In genomic region chr2:168596881-168597280, GRCh38 we compare ENCODE assay signal across 22 cellular contexts.
DNase-seq lines count a peak whose midpoint lies in the region; ATAC-seq, FAIRE-seq and TF ChIP-seq lines count a peak whose summit lies in the region.
"Had no signal": no experiment of that assay in that cellular context is flagged by ENCODE, and none has a peak within 500 bp of the region (broad histone marks: within the 10 kb centered on the region; RNA-seq: fewer than 3 reads in every experiment).

No MANE protein-coding gene starts in this region.

- intact Hi-C loops in K562 (cut with micrococcal nuclease), result no loop called here

- DNase-seq in activated T-cell treated with anti-CD3 and anti-CD28 coated beads, Interleukin-2, amount 50 U/mL, for 4 hours, result no peak
- no peak for DNase-seq in activated T-cell treated with anti-CD3 and anti-CD28 coated beads, Interleukin-2, amount 50 U/mL, for 24 hours
- DNase-seq in HT1080 (ENCODE audit: low read depth) (peak; percentile 70), K562 (ENCODE audit: extremely low read depth in 1 of 4, low spot score in 3 of 4) (no peak), progenitor cell of endocrine pancreas (ENCODE audit: low spot score, unreplicated experiment) (no peak), middle frontal gyrus (ENCODE audit: extremely low spot score, low spot score) (no peak), osteocyte (ENCODE audit: extremely low spot score, unreplicated experiment) (no peak)
- no peak for DNase-seq in stimulated activated naive CD4-positive, alpha-beta T cell treated with Interleukin-2 at 50 U/mL for 16 hours (lab: John Stamatoyannopoulos, UW)
- DNase-seq: activated CD8-positive, alpha-beta memory T cell treated with anti-CD3 and anti-CD28 coated beads for 24 hours; cortex of kidney; endodermal cell; glutamatergic neuron; MV-4-11; natural killer cell; NCI-H1694; NCI-H2171 treated with DMSO at 0.1 percent for 48 hours; NCI-H69; SIG-M5; upper lobe of left lung had no signal

- no peak overlapping the region for H3K27ac Mint-ChIP-seq in activated T-cell treated with anti-CD3 and anti-CD28 coated beads, Interleukin-2, amount 50 U/mL, for 24 hours
- H3K27ac Mint-ChIP-seq in progenitor cell of endocrine pancreas, result peak overlapping the region; percentile 33
- no peak overlapping the region for H3K27ac Mint-ChIP-seq in osteocyte (ENCODE audit: unreplicated experiment)
- H3K27ac Mint-ChIP-seq: activated naive CD8-positive, alpha-beta T cell; endodermal cell; natural killer cell had no signal

- no peak for TF ChIP-seq CTCF in K562 (IDR thresholded peaks at IDR 0.05 in 2 of 3, conservative IDR thresholded peaks at IDR 0.05 in 1 of 3; ENCODE audit: insufficient read depth in 2 of 3, low read depth in 1 of 3, low read length in 3 of 3)
- TF ChIP-seq CTCF in progenitor cell of endocrine pancreas (IDR thresholded peaks at IDR 0.05; ENCODE audit: unreplicated experiment), result no peak
- TF ChIP-seq CTCF in osteocyte (IDR thresholded peaks at IDR 0.05), result no peak

- no peak for TF ChIP-seq RAD21 in K562 (CRISPR knock-in tag; conservative IDR thresholded peaks at IDR 0.05 in 1 of 2, IDR thresholded peaks at IDR 0.05 in 1 of 2)

- no peak overlapping the region for H2AFZ ChIP-seq in K562 (ENCODE audit: low read depth, low read length)

- no peaks in the 10 kb centered on the region for H3K9me3 Mint-ChIP-seq in activated T-cell treated with anti-CD3 and anti-CD28 coated beads, Interleukin-2, amount 50 U/mL, for 4 hours
- H3K9me3 Mint-ChIP-seq in activated T-cell treated with anti-CD3 and anti-CD28 coated beads, Interleukin-2, amount 50 U/mL, for 24 hours, result peaks cover 2% of the 10 kb centered on the region
- H3K9me3 Mint-ChIP-seq in progenitor cell of endocrine pancreas (ENCODE audit: low read depth), result no peaks in the 10 kb centered on the region
- H3K9me3 Mint-ChIP-seq in osteocyte (ENCODE audit: unreplicated experiment), result no peaks in the 10 kb centered on the region
- H3K9me3 Mint-ChIP-seq: endodermal cell, natural killer cell had no signal

- H3K9me1 ChIP-seq in K562 (ENCODE audit: control insufficient read depth, insufficient read depth, low read length), result no peaks in the 10 kb centered on the region

- H3K4me1 Mint-ChIP-seq in activated T-cell treated with anti-CD3 and anti-CD28 coated beads, Interleukin-2, amount 50 U/mL, for 4 hours (ENCODE audit: low read depth), result peaks cover 23% of the 10 kb centered on the region
- peaks cover 42% of the 10 kb centered on the region for H3K4me1 Mint-ChIP-seq in activated T-cell treated with anti-CD3 and anti-CD28 coated beads, Interleukin-2, amount 50 U/mL, for 24 hours (ENCODE audit: low read depth)
- H3K4me1 Mint-ChIP-seq in progenitor cell of endocrine pancreas (ENCODE audit: low read depth) (peaks cover 8% of the 10 kb centered on the region), osteocyte (ENCODE audit: unreplicated experiment) (peaks cover 17% of the 10 kb centered on the region)

- no peak for FAIRE-seq in K562 (lab: Jason Lieb, UNC)

- H3K36me3 Mint-ChIP-seq in activated T-cell treated with anti-CD3 and anti-CD28 coated beads, Interleukin-2, amount 50 U/mL, for 4 hours (ENCODE audit: insufficient read depth), result peaks cover 5% of the 10 kb centered on the region
- H3K36me3 Mint-ChIP-seq in activated T-cell treated with anti-CD3 and anti-CD28 coated beads, Interleukin-2, amount 50 U/mL, for 24 hours (ENCODE audit: low read depth), result peaks cover 2% of the 10 kb centered on the region
- H3K36me3 Mint-ChIP-seq in progenitor cell of endocrine pancreas (ENCODE audit: insufficient read depth), result peaks cover 2% of the 10 kb centered on the region
- peaks cover 2% of the 10 kb centered on the region for H3K36me3 Mint-ChIP-seq in osteocyte (ENCODE audit: unreplicated experiment)
- H3K36me3 Mint-ChIP-seq: natural killer cell had no signal

- in situ Hi-C loops in K562 (cut with MboI), result no loop called here

- no peaks in the 10 kb centered on the region for H4K20me1 ChIP-seq in K562 (replicated peaks; ENCODE audit: control insufficient read depth, insufficient read depth, low read length)

- WGBS in K562 (ENCODE audit: insufficient coverage, low coverage, missing lambda C conversion rate), result 34% methylated on average over 3 of the region's 3 CpGs

- H3K4me3 ChIP-seq in K562, result no peak overlapping the region
- H3K4me3 ChIP-seq: BLaER1, right atrium auricular region, upper lobe of left lung had no signal

- no peak for TF ChIP-seq EP300 in K562 (IDR thresholded peaks at IDR 0.05; ENCODE audit: low read length)

- H3K9me3 ChIP-seq in K562 (replicated peaks; ENCODE audit: control insufficient read depth, insufficient read depth, low read depth, low read length), result no peaks in the 10 kb centered on the region
- H3K9me3 ChIP-seq: BLaER1, right atrium auricular region, upper lobe of left lung had no signal

- H3K9ac ChIP-seq in K562 (ENCODE audit: insufficient read depth in 1 of 2, low read depth in 2 of 2, low read length in 2 of 2), result no peak overlapping the region
- H3K9ac ChIP-seq: BLaER1 had no signal

- H3K27me3 Mint-ChIP-seq in activated T-cell treated with anti-CD3 and anti-CD28 coated beads, Interleukin-2, amount 50 U/mL, for 4 hours (ENCODE audit: low read depth), result no peaks in the 10 kb centered on the region
- no peaks in the 10 kb centered on the region for H3K27me3 Mint-ChIP-seq in activated T-cell treated with anti-CD3 and anti-CD28 coated beads, Interleukin-2, amount 50 U/mL, for 24 hours
- H3K27me3 Mint-ChIP-seq in progenitor cell of endocrine pancreas, result no peaks in the 10 kb centered on the region
- H3K27me3 Mint-ChIP-seq in osteocyte (ENCODE audit: unreplicated experiment), result no peaks in the 10 kb centered on the region
- H3K27me3 Mint-ChIP-seq: activated naive CD8-positive, alpha-beta T cell had no signal

- CTCF ChIA-PET in K562 (lab: Yijun Ruan, JAX; ENCODE audit: low intra/inter-chr PET ratio), result no interaction called here

- H3K4me3 Mint-ChIP-seq in activated T-cell treated with anti-CD3 and anti-CD28 coated beads, Interleukin-2, amount 50 U/mL, for 4 hours, result no peak overlapping the region
- H3K4me3 Mint-ChIP-seq in activated T-cell treated with anti-CD3 and anti-CD28 coated beads, Interleukin-2, amount 50 U/mL, for 24 hours, result no peak overlapping the region
- H3K4me3 Mint-ChIP-seq in progenitor cell of endocrine pancreas (ENCODE audit: low read depth) (no peak overlapping the region), osteocyte (ENCODE audit: unreplicated experiment) (no peak overlapping the region)
- H3K4me3 Mint-ChIP-seq: activated naive CD8-positive, alpha-beta T cell; endodermal cell; natural killer cell had no signal

- peak; percentile 60 to 80 for ATAC-seq in activated T-cell treated with anti-CD3 and anti-CD28 coated beads, Interleukin-2, amount 50 U/mL, for 4 hours
- no peak for ATAC-seq in K562
- ATAC-seq: natural killer cell had no signal

- no peaks in the 10 kb centered on the region for H3K79me2 ChIP-seq in K562 (ENCODE audit: control insufficient read depth, insufficient read depth, low read length)

- no TSS peak for BruUV-seq in K562 (replicated peaks; lab: Mats Ljungman, UMichigan)

- POLR2A ChIA-PET in K562 (lab: Yijun Ruan, JAX), result interaction anchor here (1.2 kb wide), 1 partner anchor 8 kb away, joined by 5 read pairs; no protein-coding TSS in a partner anchor

- no peaks in the 10 kb centered on the region for H3K36me3 ChIP-seq in K562 (ENCODE audit: control insufficient read depth, insufficient read depth, low read length)
- H3K36me3 ChIP-seq: BLaER1, right atrium auricular region, upper lobe of left lung had no signal

- no peaks in the 10 kb centered on the region; a peak in 1 of 5 replicates for H3K4me1 ChIP-seq in K562 (replicated peaks in 1 of 2; ENCODE audit: control insufficient read depth in 2 of 2, insufficient read depth in 2 of 2, low read length in 2 of 2)
- H3K4me1 ChIP-seq: upper lobe of left lung had no signal

- no peak overlapping the region for H3K27ac ChIP-seq in K562 (ENCODE audit: extremely low read depth, low read depth, low read length)
- H3K27ac ChIP-seq: BLaER1, right atrium auricular region, upper lobe of left lung had no signal

- no peak for TF ChIP-seq POLR2A in K562 (conservative IDR thresholded peaks at IDR 0.05)

- H3K4me2 ChIP-seq in K562 (ENCODE audit: insufficient read depth, low read length), result no peak overlapping the region
- H3K4me2 ChIP-seq: BLaER1 had no signal

- peaks cover 0 to 4% of the 10 kb centered on the region in 2 experiments; a peak in 2 of 5 replicates for H3K27me3 ChIP-seq in K562 (ENCODE audit: control insufficient read depth in 2 of 2, insufficient read depth in 2 of 2, low read length in 2 of 2)
- H3K27me3 ChIP-seq: BLaER1, right atrium auricular region, upper lobe of left lung had no signal

TF ChIP-seq in K562, 482 proteins besides CTCF, POLR2A, EP300 and RAD21:
- TF ChIP-seq TRIM24 (IDR thresholded peaks at IDR 0.05) (no peak), FOSL1 (tag; conservative IDR thresholded peaks at IDR 0.05) (peak; percentile 40; the same call in 1 of the 2 replicates)
